9 cellular contexts compared by ENCODE assay signal in the genomic region with DNA sequence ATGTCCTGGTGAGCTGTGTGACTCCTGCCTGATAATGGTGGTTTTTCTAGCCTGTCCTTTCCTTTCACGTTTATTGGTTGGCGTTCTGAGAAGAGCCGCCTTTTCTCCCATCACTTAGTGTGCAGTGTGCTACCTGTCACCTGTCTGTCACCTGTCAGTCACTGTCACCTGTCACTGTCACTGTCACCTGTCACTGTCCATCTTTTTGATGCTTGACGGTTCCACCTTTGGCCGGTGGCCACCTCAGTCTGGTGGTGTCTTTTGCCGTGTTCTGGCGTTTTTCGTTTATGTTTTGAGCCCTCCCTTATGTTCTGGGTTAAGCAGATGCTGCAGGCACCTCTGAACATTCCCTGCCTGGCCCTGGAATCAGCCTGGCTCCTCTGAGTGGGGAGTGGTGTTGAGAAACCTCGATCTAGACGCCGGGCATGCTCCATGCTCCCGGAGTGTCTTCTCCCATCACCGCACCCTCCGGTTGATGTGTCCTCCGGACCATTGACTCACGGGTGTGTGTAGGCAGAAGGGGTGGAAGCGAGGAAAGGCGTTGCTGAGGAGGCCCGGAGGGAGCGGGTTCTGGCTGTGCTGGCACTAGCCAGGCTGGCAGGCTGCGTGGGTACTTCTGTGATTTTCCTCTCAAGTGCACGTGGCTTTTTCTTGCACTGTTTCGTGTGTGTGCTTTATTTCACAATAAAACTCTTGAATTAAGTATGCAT. TPM values are rescaled to one million over a fixed set of nuclear protein-coding genes. Genes with fewer than 3 reads are reported as not detected.
A peak's percentile ranks its signal among the peaks of the same experiment; 100 is the strongest.
DNase-seq lines count a peak whose midpoint lies in the region; ATAC-seq and TF ChIP-seq lines count a peak whose summit lies in the region.
"Had no signal": no experiment of that assay in that cellular context is flagged by ENCODE, and none has a peak within 500 bp of the region (broad histone marks: within the 10 kb centered on the region; RNA-seq: fewer than 3 reads in every experiment).

No MANE protein-coding gene starts in this region.

- no peak overlapping the region for H3K4me3 ChIP-seq in BLaER1

- peaks cover 16% of the 10 kb centered on the region for H3K4me1 ChIP-seq in BLaER1

- peaks cover 17% of the 10 kb centered on the region; the same call in 1 of the 2 replicates for H4K20me1 ChIP-seq in BLaER1

- peak; percentile 23; the same call in 1 of the 2 replicates for TF ChIP-seq CTCF in RWPE1 (conservative IDR thresholded peaks at IDR 0.05; ENCODE audit: low read depth)
- TF ChIP-seq CTCF in chondrocyte (IDR thresholded peaks at IDR 0.05): peak; percentile 14
- no peak for TF ChIP-seq CTCF in nephron (IDR thresholded peaks at IDR 0.05; ENCODE audit: unreplicated experiment in 3 of 3)

- no peak for ATAC-seq in HG03439 (IDR thresholded peaks at IDR 0.05; ENCODE audit: unreplicated experiment)

- DNase-seq in RWPE1 (ENCODE audit: low spot score) (no peak), chondrocyte (ENCODE audit: low spot score) (no peak), D341Med (ENCODE audit: low spot score) (no peak), hepatic stellate cell (ENCODE audit: low spot score) (no peak), activated gamma-delta T cell (lab: John Stamatoyannopoulos, UW) (no peak)

- H3K27ac ChIP-seq in BLaER1 (no peak overlapping the region), RWPE1 (peak overlapping the region; percentile 71)

- H3K9me3 Mint-ChIP-seq in chondrocyte (ENCODE audit: low read depth) (no peaks in the 10 kb centered on the region), nephron (no peaks in the 10 kb centered on the region)
- H3K9me3 Mint-ChIP-seq: activated CD4-positive, alpha-beta memory T cell treated with anti-CD3 and anti-CD28 coated beads, Interleukin-2, amount 10 ng/mL, durations not matched to agents 7 days and 5 days had no signal

- H3K4me3 Mint-ChIP-seq in chondrocyte (ENCODE audit: unreplicated experiment): no peak overlapping the region
- no peak overlapping the region for H3K4me3 Mint-ChIP-seq in nephron
- H3K4me3 Mint-ChIP-seq: activated CD4-positive, alpha-beta memory T cell treated with anti-CD3 and anti-CD28 coated beads, Interleukin-2, amount 10 ng/mL, durations not matched to agents 7 days and 5 days had no signal

- peaks cover 77% of the 10 kb centered on the region for H3K36me3 ChIP-seq in BLaER1

- CTCF ChIA-PET in RWPE1 (lab: Yijun Ruan, JAX): interaction anchor here (0.7 to 1.6 kb wide), 3 partner anchors 9 to 107 kb away, joined by 3 to 8 read pairs (median 6); no protein-coding TSS in a partner anchor

- peak overlapping the region; percentile 99 for H3K27ac Mint-ChIP-seq in chondrocyte (ENCODE audit: unreplicated experiment)
- peak overlapping the region in 2 of 3 experiments; percentile 47 to 79 for H3K27ac Mint-ChIP-seq in nephron

- H3K4me1 Mint-ChIP-seq in chondrocyte (ENCODE audit: low read depth) (peaks cover 16% of the 10 kb centered on the region), nephron (peaks cover 18% of the 10 kb centered on the region)

- H3K36me3 Mint-ChIP-seq in chondrocyte (ENCODE audit: low read depth) (peaks cover 9% of the 10 kb centered on the region), nephron (ENCODE audit: low read depth) (peaks cover 39% of the 10 kb centered on the region)

- H3K4me2 ChIP-seq in BLaER1: peak overlapping the region; percentile 53; the same call in 1 of the 2 replicates

- no peaks in the 10 kb centered on the region for H3K27me3 Mint-ChIP-seq in chondrocyte (ENCODE audit: low read depth)
- peaks cover 3% of the 10 kb centered on the region for H3K27me3 Mint-ChIP-seq in nephron (ENCODE audit: low read depth)
- H3K27me3 Mint-ChIP-seq: activated CD4-positive, alpha-beta memory T cell treated with anti-CD3 and anti-CD28 coated beads, Interleukin-2, amount 10 ng/mL, durations not matched to agents 7 days and 5 days had no signal

- POLR2A ChIA-PET in RWPE1 (lab: Yijun Ruan, JAX; ENCODE audit: low non-redundant PET): no interaction called here

- no peaks in the 10 kb centered on the region for H3K9me3 ChIP-seq in BLaER1

- no peaks in the 10 kb centered on the region for H3K27me3 ChIP-seq in BLaER1

- peak overlapping the region; percentile 47 for H3K9ac ChIP-seq in BLaER1

RNA-seq across cellular contexts. Expression of a gene that starts 20.7 kb away (rescaled TPM):
- 22.7 to 32.7 TPM (median 23.1 TPM) in 3 replicates for total RNA-seq in chondrocyte

RNA-seq across cellular contexts. Expression of a gene that starts 28.4 kb away (rescaled TPM):
- 53.1 to 64.0 TPM (median 57.2 TPM) in 3 replicates for total RNA-seq in chondrocyte

RNA-seq across cellular contexts. Expression of a gene that starts 28.9 kb away (rescaled TPM):
- 40.9 to 42.4 TPM (median 41.4 TPM) in 3 replicates for total RNA-seq in chondrocyte

RNA-seq across cellular contexts. Expression of a gene that starts 36.0 kb away (rescaled TPM):
- total RNA-seq in chondrocyte: 13.8 to 25.2 TPM (median 16.3 TPM) in 3 replicates

Comparison
In these comparisons a context has a peak if more than half of its experiments do, and no peak if none do; other contexts are left out.
1. CTCF ChIP-seq: peak in RWPE1 (single experiment) and chondrocyte (single experiment); none in nephron (0 of 3).